ENCODE assay signal across 1 cellular context in the genomic region with DNA sequence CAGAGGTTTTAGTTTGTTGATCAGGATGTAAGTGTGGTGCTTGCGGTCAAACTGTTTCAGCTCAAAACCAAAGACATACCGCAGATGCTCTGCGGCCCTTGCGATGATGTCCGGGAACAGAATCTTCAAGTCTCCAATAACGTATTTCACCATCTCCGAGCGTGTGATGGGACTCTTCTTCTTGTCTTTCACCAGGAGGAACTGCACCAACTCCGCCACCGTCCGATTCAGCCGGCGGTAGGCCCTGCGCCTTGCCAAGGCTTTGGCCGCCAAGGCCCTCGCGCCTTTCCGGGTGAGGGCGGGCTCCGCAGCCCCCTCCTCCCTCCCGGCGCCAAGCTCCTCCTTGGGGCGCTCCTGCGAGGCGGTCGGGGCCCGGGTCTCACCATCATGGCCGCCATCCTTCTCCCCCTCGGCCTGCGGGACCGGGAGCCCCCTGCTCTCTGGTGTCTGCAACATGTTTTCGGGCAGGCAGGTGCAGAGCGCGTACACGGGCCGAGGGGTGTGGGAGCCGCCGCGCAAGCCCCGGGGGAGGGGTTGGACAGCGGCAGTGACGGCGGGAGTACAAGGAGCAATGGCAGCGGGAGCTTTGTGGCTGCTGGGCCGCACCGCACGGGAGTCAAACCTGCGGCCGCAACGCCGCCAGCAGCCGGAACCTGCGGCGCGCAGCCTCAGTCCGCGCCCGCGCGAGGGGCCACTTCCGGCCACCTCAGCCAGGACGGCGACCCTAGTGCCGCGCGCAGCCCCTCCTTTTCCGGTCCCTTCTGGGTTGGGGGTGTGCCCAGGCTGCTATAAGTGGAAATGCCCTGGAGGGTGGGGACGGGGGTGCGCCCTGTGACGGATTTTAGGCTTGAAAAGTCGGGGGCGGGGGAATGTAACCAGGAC.
TF ChIP-seq lines count a peak whose summit lies in the region.

A gene with protein sequence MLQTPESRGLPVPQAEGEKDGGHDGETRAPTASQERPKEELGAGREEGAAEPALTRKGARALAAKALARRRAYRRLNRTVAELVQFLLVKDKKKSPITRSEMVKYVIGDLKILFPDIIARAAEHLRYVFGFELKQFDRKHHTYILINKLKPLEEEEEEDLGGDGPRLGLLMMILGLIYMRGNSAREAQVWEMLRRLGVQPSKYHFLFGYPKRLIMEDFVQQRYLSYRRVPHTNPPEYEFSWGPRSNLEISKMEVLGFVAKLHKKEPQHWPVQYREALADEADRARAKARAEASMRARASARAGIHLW (minus strand): TSS at position 699 of the 882 bp plus-strand sequence. CDS start 243 bp downstream, at position 456.

TF ChIP-seq in IMR-90, 13 proteins besides CTCF, POLR2A, EP300 and RAD21 (continued from another document):
- TF ChIP-seq RCOR1 (IDR thresholded peaks at IDR 0.05; ENCODE audit: insufficient replicate concordance, low read length), result no peak
- no peak for TF ChIP-seq NFE2L2 (IDR thresholded peaks at IDR 0.05; ENCODE audit: low read depth, low read length)
- TF ChIP-seq MAFK (IDR thresholded peaks at IDR 0.05; ENCODE audit: low read depth, low read length), result no peak
- TF ChIP-seq, protein P1, sequence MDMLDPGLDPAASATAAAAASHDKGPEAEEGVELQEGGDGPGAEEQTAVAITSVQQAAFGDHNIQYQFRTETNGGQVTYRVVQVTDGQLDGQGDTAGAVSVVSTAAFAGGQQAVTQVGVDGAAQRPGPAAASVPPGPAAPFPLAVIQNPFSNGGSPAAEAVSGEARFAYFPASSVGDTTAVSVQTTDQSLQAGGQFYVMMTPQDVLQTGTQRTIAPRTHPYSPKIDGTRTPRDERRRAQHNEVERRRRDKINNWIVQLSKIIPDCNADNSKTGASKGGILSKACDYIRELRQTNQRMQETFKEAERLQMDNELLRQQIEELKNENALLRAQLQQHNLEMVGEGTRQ (IDR thresholded peaks at IDR 0.05; ENCODE audit: low read depth, low read length), result no peak
- no peak for TF ChIP-seq MXI1 (IDR thresholded peaks at IDR 0.05; ENCODE audit: borderline replicate concordance, low read depth, low read length)
